Comparison of ENCODE assay signal across 28 cellular contexts in the genomic region with DNA sequence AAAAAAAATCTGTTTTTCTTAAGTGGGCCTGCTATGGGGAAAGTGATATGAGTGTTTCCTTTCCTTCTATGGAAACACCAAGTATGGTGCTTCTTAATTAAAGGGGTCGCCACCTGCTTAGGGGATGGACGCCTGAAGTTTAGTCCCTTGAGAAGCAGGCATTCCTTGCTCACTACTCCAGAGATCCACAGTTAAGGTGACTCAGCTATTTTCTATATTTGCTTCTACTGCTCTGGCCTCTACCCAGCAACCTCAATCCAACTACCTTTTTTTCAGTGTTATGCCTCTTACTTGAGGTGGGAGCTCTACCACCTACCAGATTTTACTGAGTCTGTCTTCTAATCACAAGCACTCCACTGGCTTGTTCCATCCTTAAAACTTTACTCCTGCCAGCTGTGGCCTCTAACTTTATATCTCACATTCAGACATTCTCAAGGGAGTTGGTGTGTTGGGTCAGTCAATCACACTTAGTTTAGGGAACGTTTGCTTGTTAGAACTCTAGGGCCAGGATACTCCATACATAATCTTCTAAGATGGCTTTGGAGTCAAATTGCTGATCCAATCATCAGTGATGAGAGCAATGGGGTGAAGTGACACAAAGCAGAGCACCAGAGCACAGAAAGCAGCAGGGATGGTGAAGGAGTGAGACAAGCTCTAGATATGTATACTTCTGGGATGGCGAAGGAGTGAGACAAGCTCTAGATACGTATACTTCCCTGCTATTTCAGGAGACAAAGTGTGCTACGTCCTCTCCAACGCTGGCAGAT.
A peak's percentile ranks its signal among the peaks of the same experiment; 100 is the strongest.
DNase-seq lines count a peak whose midpoint lies in the region; ATAC-seq, FAIRE-seq and TF ChIP-seq lines count a peak whose summit lies in the region.
"Had no signal": no experiment of that assay in that cellular context is flagged by ENCODE, and none has a peak within 500 bp of the region (broad histone marks: within the 10 kb centered on the region; RNA-seq: fewer than 3 reads in every experiment).

No MANE protein-coding gene starts in this region.

- H2AFZ ChIP-seq in H1 (ENCODE audit: low read length): no peak overlapping the region

- H3K4me1 ChIP-seq in A549 (peaks cover 23% of the 10 kb centered on the region; the same call in 2 of the 3 replicates), H1 (replicated peaks in 1 of 4; ENCODE audit: control insufficient read depth in 3 of 4, insufficient read depth in 4 of 4, low read length in 3 of 4) (no peaks in the 10 kb centered on the region), testis (no peaks in the 10 kb centered on the region)
- H3K4me1 ChIP-seq: SJSA1 had no signal

- H3K79me2 ChIP-seq in H1 (ENCODE audit: control insufficient read depth in 1 of 2, insufficient read depth in 2 of 2, low read length in 2 of 2): no peaks in the 10 kb centered on the region

- H2BK15ac ChIP-seq in H1 (ENCODE audit: low read length): no peak overlapping the region

- no peak overlapping the region for H3K23ac ChIP-seq in H1 (ENCODE audit: insufficient read length)

- TF ChIP-seq POLR2A in A549 (IDR thresholded peaks at IDR 0.05; ENCODE audit: low read length) (no peak), H1 (IDR thresholded peaks at IDR 0.05; ENCODE audit: control extremely low read depth in 1 of 2, low read depth in 2 of 2, low read length in 2 of 2) (no peak), testis (IDR thresholded peaks at IDR 0.05) (no peak)

- H3K14ac ChIP-seq in H1 (ENCODE audit: insufficient read length): no peak overlapping the region

- FAIRE-seq in A549 (lab: Jason Lieb, UNC) (no peak), H1 (lab: Jason Lieb, UNC) (no peak)
- FAIRE-seq: GM12891, K562 had no signal

- H3K4me3 ChIP-seq in A549 (no peak overlapping the region), H1 (ENCODE audit: extremely low read depth in 1 of 4, insufficient read depth in 2 of 4, low read depth in 3 of 4, low read length in 4 of 4) (no peak overlapping the region), testis (no peak overlapping the region)
- H3K4me3 ChIP-seq: K562, SJSA1 had no signal

- no peaks in the 10 kb centered on the region for H3K23me2 ChIP-seq in H1 (ENCODE audit: low read depth, low read length)

- H3K56ac ChIP-seq in H1 (replicated peaks; ENCODE audit: insufficient read length, low read depth, low read length): no peak overlapping the region

- H2BK20ac ChIP-seq in H1 (ENCODE audit: low read length): no peak overlapping the region; the same call in 1 of the 2 replicates

- TF ChIP-seq CTCF in A549 (IDR thresholded peaks at IDR 0.05) (no peak), H1 (IDR thresholded peaks at IDR 0.05; ENCODE audit: control extremely low read depth in 1 of 3, insufficient read depth in 1 of 3, low read depth in 1 of 3, low read length in 3 of 3) (no peak), testis (IDR thresholded peaks at IDR 0.05) (no peak)

- ATAC-seq in A549: no peak
- ATAC-seq: CD8-positive, alpha-beta T cell; K562 had no signal

- TF ChIP-seq RAD21 in A549 (conservative IDR thresholded peaks at IDR 0.05 in 1 of 2, IDR thresholded peaks at IDR 0.05 in 1 of 2) (no peak), H1 (IDR thresholded peaks at IDR 0.05 in 1 of 2, conservative IDR thresholded peaks at IDR 0.05 in 1 of 2; ENCODE audit: low read depth in 2 of 2, low read length in 2 of 2) (no peak)

- H3K4me2 ChIP-seq in A549 (no peak overlapping the region), H1 (ENCODE audit: insufficient read depth in 1 of 2, low read depth in 2 of 2, low read length in 2 of 2) (no peak overlapping the region)

- H3K36me3 ChIP-seq in H1 (ENCODE audit: control insufficient read depth in 2 of 4, insufficient read depth in 4 of 4, low read length in 3 of 4): peaks cover 0 to 6% (median 0%) of the 10 kb centered on the region in 4 experiments; a peak in 3 of 8 replicates
- no peaks in the 10 kb centered on the region for H3K36me3 ChIP-seq in testis (ENCODE audit: low read depth, missing control alignments)
- H3K36me3 ChIP-seq: SJSA1 had no signal

- H3K9me3 ChIP-seq in A549 (no peaks in the 10 kb centered on the region), H1 (ENCODE audit: insufficient read depth in 2 of 2, low read depth in 1 of 2, low read length in 1 of 2) (no peaks in the 10 kb centered on the region), testis (no peaks in the 10 kb centered on the region)
- H3K9me3 ChIP-seq: Caco-2, SJSA1 had no signal

- no peak overlapping the region; the same call in 1 of the 2 replicates for H2BK5ac ChIP-seq in H1 (ENCODE audit: low read depth, low read length)

- DNase-seq in A549 (ENCODE audit: low read depth in 1 of 2, low spot score in 1 of 2) (no peak), H4 (ENCODE audit: low spot score) (peak; percentile 20), H1 (ENCODE audit: low read depth in 1 of 2, low spot score in 2 of 2) (no peak), myocyte (ENCODE audit: low read depth) (peak; percentile 18), testis (no peak), middle frontal gyrus (ENCODE audit: extremely low spot score, low spot score) (no peak), retina (no peak)
- DNase-seq in activated CD4-positive, alpha-beta T cell treated with anti-CD3 and anti-CD28 coated beads for 4 hours: no peak
- DNase-seq: Caco-2; CD8-positive, alpha-beta T cell; DMS79 treated with DMSO at 0.1 percent for 48 hours; GF-D8; GOT3; Kasumi-1; NCI-H1092 treated with DMSO at 0.1 percent for 48 hours; NCI-H1436; NCI-H187; NCI-H2171 treated with DMSO at 0.1 percent for 48 hours; NCI-H345; NCI-H510A treated with DMSO at 0.1 percent for 48 hours; NK-92 treated with Interleukin-12 subunit alpha and Interleukin-12 subunit beta, amount 100 ng/mL, for 24 hours; Right ventricle myocardium superior; RPMI8226; T-helper 1 cell had no signal

- no peak overlapping the region for H3K4ac ChIP-seq in H1 (replicated peaks; ENCODE audit: insufficient read length, low read depth, low read length)

- H4K8ac ChIP-seq in H1 (ENCODE audit: extremely low read depth, insufficient read depth, low read length): no peak overlapping the region

- H3K18ac ChIP-seq in H1 (ENCODE audit: extremely low read depth, low read length): no peak overlapping the region; the same call in 1 of the 2 replicates

- H4K5ac ChIP-seq in H1 (ENCODE audit: insufficient read length, low read depth, low read length): no peak overlapping the region

- 78% methylated on average over 7 of the region's 7 CpGs for WGBS in A549 (ENCODE audit: missing lambda C conversion rate)
- WGBS in H1 (ENCODE audit: extremely low coverage in 1 of 2, insufficient coverage in 1 of 2, insufficient read length in 1 of 2, insufficient replicate concordance in 2 of 2, low coverage in 1 of 2, low lambda C conversion rate in 2 of 2, missing lambda C conversion rate in 1 of 2), 2 experiments: 95% methylated on average over 7 of the region's 7 CpGs; no CpG with 5 or more reads in 1 of the 2 experiments
- 77 to 87% methylated on average over 7 of the region's 7 CpGs for WGBS in testis, 2 donors

- H3K27me3 ChIP-seq in H1 (replicated peaks in 1 of 4; ENCODE audit: control insufficient read depth in 3 of 4, extremely low read depth in 1 of 4, insufficient read depth in 3 of 4, low read length in 3 of 4) (no peaks in the 10 kb centered on the region), testis (no peaks in the 10 kb centered on the region)
- H3K27me3 ChIP-seq: SJSA1 had no signal

- no peak overlapping the region for H3K9ac ChIP-seq in H1 (replicated peaks in 1 of 4; ENCODE audit: extremely low read depth in 1 of 4, low read depth in 3 of 4, low read length in 3 of 4)

- no peak for TF ChIP-seq EP300 in A549 (IDR thresholded peaks at IDR 0.05)
- no peak for TF ChIP-seq EP300 in H1 (IDR thresholded peaks at IDR 0.05; ENCODE audit: borderline replicate concordance in 1 of 2, low read depth in 2 of 2, low read length in 2 of 2)

- H3K27ac ChIP-seq in A549: peak overlapping the region in 1 of 2 experiments; percentile 62; a peak in 4 of 6 replicates
- H3K27ac ChIP-seq in H1 (ENCODE audit: low read depth, low read length): no peak overlapping the region
- no peak overlapping the region for H3K27ac ChIP-seq in testis
- H3K27ac ChIP-seq: C4-2B, SJSA1 had no signal

- no peak overlapping the region for H4K91ac ChIP-seq in H1 (replicated peaks; ENCODE audit: insufficient read length, low read length)

- CTCF ChIA-PET in A549 (lab: Yijun Ruan, JAX): no interaction called here
- CTCF ChIA-PET in H1 (lab: Charles Lee; ENCODE audit: partially characterized antibody): interaction anchor here (0.6 kb wide), 1 partner anchor 712 kb away, joined by 3 read pairs; no protein-coding TSS in a partner anchor

- H3K79me1 ChIP-seq in H1 (ENCODE audit: low read depth, low read length): no peaks in the 10 kb centered on the region

- no peak overlapping the region for H2AK5ac ChIP-seq in H1 (ENCODE audit: low read depth, low read length)

- H2BK12ac ChIP-seq in H1 (ENCODE audit: low read depth, low read length): no peak overlapping the region

- H2BK120ac ChIP-seq in H1 (replicated peaks; ENCODE audit: low read depth, low read length): no peak overlapping the region

- POLR2A ChIA-PET in A549 (lab: Yijun Ruan, JAX): no interaction called here
- POLR2A ChIA-PET in H1 (lab: Charles Lee; ENCODE audit: partially characterized antibody): interaction anchor here (0.6 to 1.4 kb wide), 3 partner anchors 8 to 216 kb away, joined by 3 to 4 read pairs (median 3); no protein-coding TSS in a partner anchor

- intact Hi-C loops in testis (cut with DNase I; ENCODE audit: low total_unique reads): no loop called here

- no peaks in the 10 kb centered on the region for H4K20me1 ChIP-seq in H1 (replicated peaks in 1 of 2; ENCODE audit: control insufficient read depth in 1 of 2, insufficient read depth in 2 of 2, low read length in 2 of 2)

TF ChIP-seq in A549, 52 proteins besides CTCF, POLR2A, EP300 and RAD21 (continues in another document):
- TF ChIP-seq CHD2 (IDR thresholded peaks at IDR 0.05; ENCODE audit: low read length, partially characterized antibody) (no peak), TFCP2L1 (CRISPR knock-in tag; IDR thresholded peaks at IDR 0.05) (no peak), NPAS2 (CRISPR knock-in tag; IDR thresholded peaks at IDR 0.05; ENCODE audit: borderline replicate concordance) (no peak), FOXS1 (CRISPR knock-in tag; IDR thresholded peaks at IDR 0.05) (no peak), RNF2 (IDR thresholded peaks at IDR 0.05; ENCODE audit: borderline replicate concordance, low read depth) (no peak), HOXA7 (CRISPR knock-in tag; IDR thresholded peaks at IDR 0.05) (no peak), CBX8 (IDR thresholded peaks at IDR 0.05) (no peak), MAFK (IDR thresholded peaks at IDR 0.05; ENCODE audit: partially characterized antibody) (peak; percentile 86)

TF ChIP-seq in H1, 55 proteins besides CTCF, POLR2A, EP300 and RAD21:
- TF ChIP-seq MAFK (IDR thresholded peaks at IDR 0.05; ENCODE audit: low read depth, low read length) (peak; percentile 46; the same call in 1 of the 2 replicates), JUND (IDR thresholded peaks at IDR 0.05; ENCODE audit: low read length) (no peak), BACH1 (IDR thresholded peaks at IDR 0.05; ENCODE audit: low read length) (peak; percentile 66)

Comparison
In these comparisons a context has a peak if more than half of its experiments do, and no peak if none do; other contexts are left out.
1. DNase-seq: peak in H4 (single experiment) and myocyte (single experiment); none in A549 (0 of 2), H1 (0 of 2), activated CD4-positive, alpha-beta T cell treated with anti-CD3 and anti-CD28 coated beads for 4 hours (0 of 2), testis (single experiment), middle frontal gyrus (single experiment) and retina (single experiment).